10 cellular contexts compared by ENCODE assay signal in genomic region chr12:49645151-49646039, GRCh38. TPM values are rescaled to one million over a fixed set of nuclear protein-coding genes. Genes with fewer than 3 reads are reported as not detected.
DNase-seq lines count a peak whose midpoint lies in the region; ATAC-seq and TF ChIP-seq lines count a peak whose summit lies in the region.
"Had no signal": no experiment of that assay in that cellular context is flagged by ENCODE, and none has a peak within 500 bp of the region (broad histone marks: within the 10 kb centered on the region; RNA-seq: fewer than 3 reads in every experiment).

No MANE protein-coding gene starts in this region.

- no peak overlapping the region for H3K4me3 ChIP-seq in left ventricle myocardium inferior
- H3K4me3 ChIP-seq in right atrium auricular region: no peak overlapping the region
- H3K4me3 ChIP-seq in tibial artery: no peak overlapping the region

- H3K9me3 Mint-ChIP-seq in activated CD8-positive, alpha-beta T cell treated with anti-CD3 and anti-CD28 coated beads, Interleukin-2, amount 10 ng/mL, durations not matched to agents 7 days and 5 days (ENCODE audit: insufficient read depth): no peaks in the 10 kb centered on the region

- peaks cover 41% of the 10 kb centered on the region for H3K4me1 Mint-ChIP-seq in activated CD8-positive, alpha-beta T cell treated with anti-CD3 and anti-CD28 coated beads, Interleukin-2, amount 10 ng/mL, durations not matched to agents 7 days and 5 days (ENCODE audit: low read depth)

- peak overlapping the region; percentile 87 for H3K27ac Mint-ChIP-seq in activated CD8-positive, alpha-beta T cell treated with anti-CD3 and anti-CD28 coated beads, Interleukin-2, amount 10 ng/mL, durations not matched to agents 7 days and 5 days

- intact Hi-C loops in left ventricle myocardium inferior (cut with micrococcal nuclease) (no loop called here), tibial artery (cut with DNase I; ENCODE audit: low total_unique reads) (no loop called here)

- CTCF ChIA-PET in activated CD8-positive, alpha-beta T cell treated with anti-CD3 and anti-CD28 coated beads, Interleukin-2, amount 10 ng/mL, durations not matched to agents 7 days and 5 days (lab: Charles Lee): interaction anchor here (0.6 to 37.2 kb wide), 27 partner anchors 9 to 210 kb away, joined by 3 to 695 read pairs (median 5); partner anchors contain the start of genes FMNL3 and TMBIM6

- H3K27ac ChIP-seq in left ventricle myocardium inferior (replicated peaks) (peak overlapping the region; percentile 86), right atrium auricular region (no peak overlapping the region), tibial artery (peak overlapping the region; percentile 21 to 29)

- TF ChIP-seq CTCF in left ventricle myocardium inferior (IDR thresholded peaks at IDR 0.05; ENCODE audit: borderline replicate concordance) (no peak), right atrium auricular region (IDR thresholded peaks at IDR 0.05) (no peak), tibial artery (IDR thresholded peaks at IDR 0.05) (no peak)

- H3K9me3 ChIP-seq in left ventricle myocardium inferior (replicated peaks): no peaks in the 10 kb centered on the region
- H3K9me3 ChIP-seq in right atrium auricular region: no peaks in the 10 kb centered on the region
- no peaks in the 10 kb centered on the region for H3K9me3 ChIP-seq in tibial artery

- DNase-seq in left ventricle myocardium inferior (no peak), right atrium auricular region (ENCODE audit: low spot score) (no peak), left lobe of liver (ENCODE audit: low spot score) (no peak), tibial artery (no peak), OCI-M2 (lab: John Stamatoyannopoulos, UW; ENCODE audit: unreplicated experiment) (no peak), nucleus accumbens (lab: John Stamatoyannopoulos, UW) (no peak)
- no peak for DNase-seq in activated CD8-positive, alpha-beta T cell treated with anti-CD3 and anti-CD28 coated beads, Interleukin-2, amount 10 ng/mL, durations not matched to agents 7 days and 5 days
- DNase-seq in stimulated activated CD4-positive, alpha-beta T cell treated with anti-CD3 and anti-CD28 coated beads, Interleukin-2, amount 100 ng/mL, for 24 hours: no peak
- DNase-seq: SHP77 treated with DMSO at 0.1 percent for 48 hours had no signal

- H3K4me3 Mint-ChIP-seq in activated CD8-positive, alpha-beta T cell treated with anti-CD3 and anti-CD28 coated beads, Interleukin-2, amount 10 ng/mL, durations not matched to agents 7 days and 5 days: no peak overlapping the region

- ATAC-seq in activated CD8-positive, alpha-beta T cell treated with anti-CD3 and anti-CD28 coated beads, Interleukin-2, amount 10 ng/mL, durations not matched to agents 7 days and 5 days: no peak
- ATAC-seq in left lobe of liver: peak; percentile 46

- no peaks in the 10 kb centered on the region for H3K27me3 ChIP-seq in left ventricle myocardium inferior (ENCODE audit: low read depth)
- H3K27me3 ChIP-seq in right atrium auricular region: no peaks in the 10 kb centered on the region
- no peaks in the 10 kb centered on the region for H3K27me3 ChIP-seq in tibial artery

- peaks cover 53% of the 10 kb centered on the region for H3K36me3 Mint-ChIP-seq in activated CD8-positive, alpha-beta T cell treated with anti-CD3 and anti-CD28 coated beads, Interleukin-2, amount 10 ng/mL, durations not matched to agents 7 days and 5 days (ENCODE audit: low read depth)

- peaks cover 81% of the 10 kb centered on the region for H3K36me3 ChIP-seq in left ventricle myocardium inferior
- H3K36me3 ChIP-seq in right atrium auricular region: peaks cover 64% of the 10 kb centered on the region
- H3K36me3 ChIP-seq in tibial artery: peaks cover 17 to 93% (median 77%) of the 10 kb centered on the region in 3 donors

- H3K4me1 ChIP-seq in left ventricle myocardium inferior (peaks cover 56% of the 10 kb centered on the region), right atrium auricular region (peaks cover 0 to 47% of the 10 kb centered on the region in 2 donors), tibial artery (peaks cover 0 to 22% (median 15%) of the 10 kb centered on the region in 4 donors)

- POLR2A ChIA-PET in activated CD8-positive, alpha-beta T cell treated with anti-CD3 and anti-CD28 coated beads, Interleukin-2, amount 10 ng/mL, durations not matched to agents 7 days and 5 days (lab: Charles Lee): interaction anchor here (0.6 to 2.6 kb wide), 5 partner anchors 58 to 334 kb away, joined by 3 to 17 read pairs (median 7); partner anchors contain the start of genes FMNL3 and TMBIM6

- no peaks in the 10 kb centered on the region for H3K27me3 Mint-ChIP-seq in activated CD8-positive, alpha-beta T cell treated with anti-CD3 and anti-CD28 coated beads, Interleukin-2, amount 10 ng/mL, durations not matched to agents 7 days and 5 days (ENCODE audit: low read depth)

RNA-seq across cellular contexts. Expression of gene PRPF40B, which starts 22.0 kb away (rescaled TPM):
- total RNA-seq in left ventricle myocardium inferior (22.0 TPM), right atrium auricular region (10 to 100 TPM; 14.9 to 16.0 TPM), left lobe of liver (6.3 TPM)
- total RNA-seq in activated CD8-positive, alpha-beta T cell treated with anti-CD3 and anti-CD28 coated beads, Interleukin-2, amount 10 ng/mL, durations not matched to agents 7 days and 5 days: 10 to 100 TPM; 14.4 to 14.6 TPM

RNA-seq across cellular contexts. Expression of gene FAM186B, which starts 40.0 kb away (rescaled TPM):
- total RNA-seq in left ventricle myocardium inferior (0.33 TPM), right atrium auricular region (under 1 TPM in 1 of 2 donors, not detected in 1; 0.28 TPM), left lobe of liver (1.2 TPM)
- under 1 TPM; 0.18 to 0.21 TPM for total RNA-seq in activated CD8-positive, alpha-beta T cell treated with anti-CD3 and anti-CD28 coated beads, Interleukin-2, amount 10 ng/mL, durations not matched to agents 7 days and 5 days
- total RNA-seq: G401 had no signal

Comparison
In these comparisons a context has a peak if more than half of its experiments do, and no peak if none do; other contexts are left out.
1. H3K27ac ChIP-seq: peak in left ventricle myocardium inferior (single experiment) and tibial artery (2 of 2); none in right atrium auricular region (0 of 2).